26 cellular contexts compared by ENCODE assay signal in the genomic region with DNA sequence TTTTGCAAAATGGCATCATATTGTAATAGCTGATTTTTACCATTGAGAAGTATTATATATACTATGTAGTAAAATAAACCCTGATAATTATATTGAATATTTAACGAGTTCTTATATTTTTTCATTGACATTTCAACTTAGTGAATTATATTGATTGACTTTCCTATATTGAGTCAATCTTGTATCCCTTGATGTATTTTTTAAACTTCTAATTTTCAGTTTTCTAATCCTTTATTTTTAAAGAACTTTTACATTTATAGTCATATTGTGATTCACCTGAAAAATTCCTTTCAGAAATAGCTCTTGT. TPM values are rescaled to one million over a fixed set of nuclear protein-coding genes. Genes with fewer than 3 reads are reported as not detected.
"Had no signal": no experiment of that assay in that cellular context is flagged by ENCODE, and none has a peak within 500 bp of the region (broad histone marks: within the 10 kb centered on the region; RNA-seq: fewer than 3 reads in every experiment).

No MANE protein-coding gene starts in this region.

- H3K4me3 ChIP-seq: coronary artery, gastroesophageal sphincter, heart left ventricle, hepatocyte, lower lobe of right lung, psoas muscle, sigmoid colon, testis, tibial artery had no signal

- H3K27ac ChIP-seq: coronary artery, gastroesophageal sphincter, heart left ventricle, hepatocyte, lower lobe of right lung, psoas muscle, sigmoid colon, testis, tibial artery had no signal

- DNase-seq: effector memory CD4-positive, alpha-beta T cell; heart left ventricle; left colon; left ventricle myocardium superior; lower lobe of right lung; naive thymus-derived CD8-positive, alpha-beta T cell; nephron progenitor cell; nucleus accumbens; posterior cingulate gyrus; psoas muscle; right cardiac atrium; sigmoid colon; stimulated activated CD4-positive, alpha-beta T cell treated with anti-CD3 and anti-CD28 coated beads, Interleukin-2, amount 100 ng/mL, for 24 hours; stimulated activated CD4-positive, alpha-beta T cell treated with anti-CD3 and anti-CD28 coated beads, Interleukin-4, amount 100 ng/mL, for 4 hours; stimulated activated naive CD8-positive, alpha-beta T cell treated with anti-CD3 and anti-CD28 coated beads, Interleukin-15, Interleukin-2, amounts not matched to agents 100 U/mL and 50 U/mL, for 24 hours; substantia nigra; testis; tibial artery had no signal

- H3K9me3 ChIP-seq: gastroesophageal sphincter, heart left ventricle, lower lobe of right lung, psoas muscle, sigmoid colon, testis, tibial artery had no signal

- H3K4me1 ChIP-seq: gastroesophageal sphincter, lower lobe of right lung, psoas muscle, testis, tibial artery had no signal

- H3K36me3 ChIP-seq: gastroesophageal sphincter, heart left ventricle, lower lobe of right lung, sigmoid colon, tibial artery had no signal

- H3K27me3 ChIP-seq: gastroesophageal sphincter, hepatocyte, sigmoid colon, testis, tibial artery had no signal

RNA-seq across cellular contexts. Expression of a gene that starts 54.4 kb away (rescaled TPM):
- total RNA-seq: naive thymus-derived CD8-positive, alpha-beta T cell had no signal
- polyA plus RNA-seq: naive thymus-derived CD8-positive, alpha-beta T cell had no signal

RNA-seq across cellular contexts. Expression of a gene that starts 58.2 kb away (rescaled TPM):
- total RNA-seq: dermis blood vessel endothelial cell; gastroesophageal sphincter; hepatocyte; left ventricle myocardium superior; mesenteric fat pad; myocyte; naive thymus-derived CD8-positive, alpha-beta T cell; osteocyte; right cardiac atrium; testis had no signal
- polyA plus RNA-seq: esophagus; naive thymus-derived CD8-positive, alpha-beta T cell had no signal
